In genomic region chr5:35988529-35988928, GRCh38 we compare ENCODE assay signal across 36 cellular contexts. TPM values are rescaled to one million over a fixed set of nuclear protein-coding genes. Genes with fewer than 3 reads are reported as not detected.
"Had no signal": no experiment of that assay in that cellular context is flagged by ENCODE, and none has a peak within 500 bp of the region (broad histone marks: within the 10 kb centered on the region; RNA-seq: fewer than 3 reads in every experiment).

No MANE protein-coding gene starts in this region.

- H3K4me1 ChIP-seq: colonic mucosa, esophagus squamous epithelium, heart right ventricle, prostate gland, right atrium auricular region, suprapubic skin, transverse colon, upper lobe of right lung, uterus had no signal

- H3K4me3 Mint-ChIP-seq: dendritic cell treated with granulocyte-macrophage colony-stimulating factor and Interleukin-4, amounts not matched to agents 40 ng/mL and 50 ng/mL, for 4 days; immature natural killer cell; mesothelial cell of epicardium; naive B cell; natural killer cell treated with Interleukin-12 subunit alpha and Interleukin-12 subunit beta and Interleukin-15 and Interleukin-18, amount 100 ng/mL, for 72 hours; neural progenitor cell; stimulated activated naive CD8-positive, alpha-beta T cell treated with anti-CD3 and anti-CD28 coated beads, Interleukin-15, amount 100 ng/mL, for 72 hours had no signal

- H3K36me3 Mint-ChIP-seq: immature natural killer cell; mesothelial cell of epicardium; naive B cell; natural killer cell treated with Interleukin-12 subunit alpha and Interleukin-12 subunit beta and Interleukin-15 and Interleukin-18, amount 100 ng/mL, for 72 hours; neural progenitor cell had no signal

- H3K36me3 ChIP-seq: colonic mucosa, esophagus squamous epithelium, heart right ventricle, neural progenitor cell, prostate gland, right atrium auricular region, suprapubic skin, transverse colon, upper lobe of right lung, uterus had no signal

- H2AFZ ChIP-seq: neural progenitor cell had no signal

- H3K9me3 Mint-ChIP-seq: natural killer cell treated with Interleukin-12 subunit alpha and Interleukin-12 subunit beta and Interleukin-15 and Interleukin-18, amount 100 ng/mL, for 72 hours had no signal

- H3K9me3 ChIP-seq: colonic mucosa, esophagus squamous epithelium, mucosa of descending colon, prostate gland, right atrium auricular region, suprapubic skin, transverse colon, upper lobe of right lung, uterus had no signal

- H3K4me2 ChIP-seq: neural progenitor cell, smooth muscle cell had no signal

- H3K27ac Mint-ChIP-seq: dendritic cell treated with granulocyte-macrophage colony-stimulating factor and Interleukin-4, amounts not matched to agents 40 ng/mL and 50 ng/mL, for 4 days; immature natural killer cell; mesothelial cell of epicardium; naive B cell; natural killer cell treated with Interleukin-12 subunit alpha and Interleukin-12 subunit beta and Interleukin-15 and Interleukin-18, amount 100 ng/mL, for 72 hours; neural progenitor cell; stimulated activated naive CD8-positive, alpha-beta T cell treated with anti-CD3 and anti-CD28 coated beads, Interleukin-15, amount 100 ng/mL, for 72 hours had no signal

- H3K4me1 Mint-ChIP-seq: immature natural killer cell; naive B cell; stimulated activated naive CD8-positive, alpha-beta T cell treated with anti-CD3 and anti-CD28 coated beads, Interleukin-15, amount 100 ng/mL, for 72 hours had no signal

- H3K27me3 ChIP-seq: colonic mucosa, right atrium auricular region, uterus had no signal

- H3K27ac ChIP-seq: colonic mucosa, esophagus squamous epithelium, heart right ventricle, neural progenitor cell, prostate gland, right atrium auricular region, suprapubic skin, transverse colon, upper lobe of right lung, uterus had no signal

- H3K9ac ChIP-seq: neural progenitor cell had no signal

- H3K4me3 ChIP-seq: colonic mucosa, esophagus squamous epithelium, heart right ventricle, lung, mucosa of descending colon, neural progenitor cell, prostate gland, right atrium auricular region, smooth muscle cell, suprapubic skin, transverse colon, upper lobe of right lung, uterus had no signal

- DNase-seq: colonic mucosa; effector memory CD4-positive, alpha-beta T cell; esophagus squamous epithelium; foreskin melanocyte; glutamatergic neuron; heart right ventricle; hypothalamus; immature natural killer cell; islet precursor cell; mesenchymal stem cell; mucosa of descending colon; naive B cell; stimulated activated CD4-positive, alpha-beta T cell treated with anti-CD3 and anti-CD28 coated beads, Interleukin-12 subunit alpha, Interleukin-12 subunit beta, amount 100 ng/mL, for 4 hours; stimulated activated CD4-positive, alpha-beta T cell treated with anti-CD3 and anti-CD28 coated beads, Interleukin-1b, Interleukin-23, amount 100 ng/mL, for 48 hours; stimulated activated CD4-positive, alpha-beta T cell treated with anti-CD3 and anti-CD28 coated beads, Interleukin-4, amount 100 ng/mL, for 1 hour; stimulated activated CD8-positive, alpha-beta memory T cell treated with anti-CD3 and anti-CD28 coated beads, Interleukin-4, amount 100 ng/mL, for 48 hours; stimulated activated naive CD4-positive, alpha-beta T cell; stimulated activated naive CD8-positive, alpha-beta T cell treated with anti-CD3 and anti-CD28 coated beads, Interleukin-15, amount 100 ng/mL, for 72 hours; transverse colon; upper lobe of right lung; uterus had no signal

RNA-seq across cellular contexts. Expression of gene UGT3A1, which starts 2.7 kb away (rescaled TPM):
- total RNA-seq: colonic mucosa; endothelial cell of umbilical vein; heart right ventricle; lung; mesothelial cell of epicardium; mucosa of descending colon; natural killer cell treated with Interleukin-12 subunit alpha and Interleukin-12 subunit beta and Interleukin-15 and Interleukin-18, amount 100 ng/mL, for 72 hours; osteoblast; right atrium auricular region; sciatic nerve; smooth muscle cell; transverse colon; upper lobe of right lung; uterus had no signal
- polyA plus RNA-seq: endothelial cell of umbilical vein, heart right ventricle, immature natural killer cell, lung, smooth muscle cell had no signal

RNA-seq across cellular contexts. Expression of gene CAPSL, which starts 50.1 kb away (rescaled TPM):
- total RNA-seq: colonic mucosa; endothelial cell of umbilical vein; epithelial cell of proximal tubule; esophagus squamous epithelium; heart right ventricle; left lobe of liver; mesothelial cell of epicardium; mucosa of descending colon; natural killer cell treated with Interleukin-12 subunit alpha and Interleukin-12 subunit beta and Interleukin-15 and Interleukin-18, amount 100 ng/mL, for 72 hours; osteoblast; prostate gland; right atrium auricular region; sciatic nerve; suprapubic skin; transverse colon; upper lobe of right lung had no signal
- polyA plus RNA-seq: endothelial cell of umbilical vein, heart right ventricle, immature natural killer cell, liver, smooth muscle cell had no signal
